ENCODE assay signal across 8 cellular contexts in genomic region chr3:184513276-184514150, GRCh38. TPM values are rescaled to one million over a fixed set of nuclear protein-coding genes. Genes with fewer than 3 reads are reported as not detected.
DNase-seq lines count a peak whose midpoint lies in the region; TF ChIP-seq lines count a peak whose summit lies in the region.

No MANE protein-coding gene starts in this region.

- H3K4me2 ChIP-seq in H9 (ENCODE audit: insufficient read depth, insufficient read length, low read length) (peak overlapping the region; percentile 59), osteoblast (ENCODE audit: insufficient read depth, low read length) (peak overlapping the region; percentile 80)

- H3K36me3 Mint-ChIP-seq in H9 (ENCODE audit: insufficient read depth in 1 of 3, low read depth in 3 of 3): peaks cover 0 to 12% (median 3%) of the 10 kb centered on the region in 3 experiments; a peak in 5 of 7 replicates
- no peaks in the 10 kb centered on the region for H3K36me3 Mint-ChIP-seq in activated naive CD4-positive, alpha-beta T cell treated with anti-CD3 and anti-CD28 coated beads, Interleukin-2, amount 50 U/mL, for 24 hours

- H3K4me3 Mint-ChIP-seq in H9: peak overlapping the region; percentile 50 to 77
- peak overlapping the region; percentile 74 for H3K4me3 Mint-ChIP-seq in activated naive CD4-positive, alpha-beta T cell treated with anti-CD3 and anti-CD28 coated beads, Interleukin-2, amount 50 U/mL, for 24 hours

- H3K4me1 ChIP-seq in H9 (ENCODE audit: insufficient read depth, low read length) (peaks cover 5% of the 10 kb centered on the region; the same call in 1 of the 2 replicates), osteoblast (ENCODE audit: insufficient read depth, low read length) (peaks cover 5% of the 10 kb centered on the region), suprapubic skin (peaks cover 12% of the 10 kb centered on the region)

- H2BK120ac ChIP-seq in H9 (ENCODE audit: low read depth, low read length, poor library complexity, severe bottlenecking): no peak overlapping the region

- WGBS in H9 (ENCODE audit: extremely low coverage, insufficient read length, low lambda C conversion rate): no CpG with 5 or more reads among the region's 69 CpGs
- 8% methylated on average over 24 of the region's 69 CpGs for WGBS in suprapubic skin

- no peak overlapping the region for H3K9ac ChIP-seq in H9 (ENCODE audit: extremely low read depth, insufficient read length, low read length)
- H3K9ac ChIP-seq in SK-N-MC (ENCODE audit: insufficient read length): peak overlapping the region; percentile 34

- intact Hi-C loops in head of caudate nucleus (cut with DNase I): loop anchor here (10.0 kb wide), 2 partner anchors 99 to 139 kb away; partner anchors contain the start of gene THPO

- no peak overlapping the region for H3K4ac ChIP-seq in H9 (ENCODE audit: low read depth, low read length)

- no peak overlapping the region for H4K5ac ChIP-seq in H9 (ENCODE audit: insufficient read length, low read depth, low read length)

- peaks cover 6% of the 10 kb centered on the region for H3K23me2 ChIP-seq in H9 (ENCODE audit: insufficient read length, low read depth, low read length, poor library complexity, severe bottlenecking)

- peaks cover 9% of the 10 kb centered on the region for H3K27me3 ChIP-seq in H9 (ENCODE audit: insufficient read depth, low read length)
- peaks cover 80% of the 10 kb centered on the region for H3K27me3 ChIP-seq in osteoblast (ENCODE audit: insufficient read depth, low read length)
- H3K27me3 ChIP-seq in suprapubic skin: peaks cover 25% of the 10 kb centered on the region

- no peak overlapping the region for H2BK15ac ChIP-seq in H9 (ENCODE audit: low read depth, low read length)

- no peak overlapping the region for H3K27ac Mint-ChIP-seq in H9
- no peak overlapping the region for H3K27ac Mint-ChIP-seq in activated naive CD4-positive, alpha-beta T cell treated with anti-CD3 and anti-CD28 coated beads, Interleukin-2, amount 50 U/mL, for 24 hours

- H2AFZ ChIP-seq in H9 (ENCODE audit: low read length): no peak overlapping the region
- peak overlapping the region; percentile 80 for H2AFZ ChIP-seq in osteoblast (ENCODE audit: low read length)

- H2BK20ac ChIP-seq in H9 (ENCODE audit: low read depth, low read length, poor library complexity, severe bottlenecking): no peak overlapping the region

- no peak overlapping the region for H4K91ac ChIP-seq in H9 (ENCODE audit: insufficient read length, low read depth, low read length)

- H2BK5ac ChIP-seq in H9 (ENCODE audit: insufficient read length, low read length): no peak overlapping the region

- H4K20me1 ChIP-seq in H9 (ENCODE audit: control insufficient read depth, insufficient read depth, insufficient read length) (no peaks in the 10 kb centered on the region), osteoblast (ENCODE audit: insufficient read depth, low read length) (no peaks in the 10 kb centered on the region)

- no peak overlapping the region for H3T11ph ChIP-seq in H9 (ENCODE audit: low read length)

- no peak overlapping the region for H3K18ac ChIP-seq in H9 (ENCODE audit: insufficient read length, low read depth, low read length)

- no peak overlapping the region for H2BK12ac ChIP-seq in H9 (ENCODE audit: insufficient read length, low read depth, low read length)

- H3K27ac ChIP-seq in H9 (ENCODE audit: insufficient read length, low read depth, low read length): no peak overlapping the region
- H3K27ac ChIP-seq in SK-N-MC: no peak overlapping the region
- no peak overlapping the region for H3K27ac ChIP-seq in osteoblast (ENCODE audit: low read depth, low read length)
- H3K27ac ChIP-seq in suprapubic skin: no peak overlapping the region

- TF ChIP-seq CTCF in H9 (conservative IDR thresholded peaks at IDR 0.05) (peak; percentile 96), osteoblast (IDR thresholded peaks at IDR 0.05; ENCODE audit: extremely low read depth, low read depth, low read length) (peak; percentile 72), suprapubic skin (IDR thresholded peaks at IDR 0.05) (peak; percentile 79 to 81)

- H3K9me3 ChIP-seq in H9 (ENCODE audit: control insufficient read depth, low read depth, low read length) (no peaks in the 10 kb centered on the region), SK-N-MC (ENCODE audit: low read depth, low read length) (no peaks in the 10 kb centered on the region), osteoblast (ENCODE audit: low read depth, low read length) (no peaks in the 10 kb centered on the region), suprapubic skin (no peaks in the 10 kb centered on the region)

- TF ChIP-seq POLR2A in suprapubic skin (IDR thresholded peaks at IDR 0.05): no peak

- no peaks in the 10 kb centered on the region for H3K36me3 ChIP-seq in SK-N-MC (ENCODE audit: insufficient read depth, low read length)
- no peaks in the 10 kb centered on the region for H3K36me3 ChIP-seq in osteoblast (ENCODE audit: insufficient read depth, low read length)
- no peaks in the 10 kb centered on the region for H3K36me3 ChIP-seq in suprapubic skin

- H2AK5ac ChIP-seq in H9 (ENCODE audit: insufficient read length, low read length): no peak overlapping the region

- no peak overlapping the region for H3K23ac ChIP-seq in H9 (ENCODE audit: insufficient read length, low read depth, low read length)

- H3K27me3 Mint-ChIP-seq in H9 (ENCODE audit: low read depth): peaks cover 62% of the 10 kb centered on the region
- H3K27me3 Mint-ChIP-seq in activated naive CD4-positive, alpha-beta T cell treated with anti-CD3 and anti-CD28 coated beads, Interleukin-2, amount 50 U/mL, for 24 hours: peaks cover 49% of the 10 kb centered on the region

- no peak for TF ChIP-seq EP300 in suprapubic skin (IDR thresholded peaks at IDR 0.05)

- no peak overlapping the region; the same call in 1 of the 2 replicates for H3K14ac ChIP-seq in H9 (ENCODE audit: insufficient read depth, low read length)

- H3K79me2 ChIP-seq in H9 (ENCODE audit: insufficient read depth, low read length) (no peaks in the 10 kb centered on the region), osteoblast (ENCODE audit: insufficient read depth, low read length) (no peaks in the 10 kb centered on the region)

- peaks cover 12 to 13% of the 10 kb centered on the region in 2 experiments for H3K9me3 Mint-ChIP-seq in H9
- H3K9me3 Mint-ChIP-seq in activated naive CD4-positive, alpha-beta T cell treated with anti-CD3 and anti-CD28 coated beads, Interleukin-2, amount 50 U/mL, for 24 hours: no peaks in the 10 kb centered on the region

- no peak overlapping the region for H4K8ac ChIP-seq in H9 (replicated peaks; ENCODE audit: insufficient read length, low read depth, low read length)

- DNase-seq in DMS114 treated with DMSO at 0.1 percent for 48 hours (lab: John Stamatoyannopoulos, UW; ENCODE audit: unreplicated experiment) (peak; percentile 61), H9 (peak; percentile 91), MV-4-11 (lab: John Stamatoyannopoulos, UW) (peak; percentile 68), SK-N-MC (ENCODE audit: low read depth, low spot score) (peak; percentile 61), head of caudate nucleus (peak; percentile 69 to 93 (median 86)), osteoblast (ENCODE audit: insufficient read length, low spot score, missing footprints) (peak; percentile 96), suprapubic skin (ENCODE audit: low spot score in 2 of 2) (peak; percentile 92 to 93)

- no peaks in the 10 kb centered on the region for H3K79me1 ChIP-seq in H9 (ENCODE audit: insufficient read depth, low read depth, low read length, poor library complexity, severe bottlenecking)

- peak overlapping the region; percentile 80 for H3K4me3 ChIP-seq in SK-N-MC
- peak overlapping the region; percentile 64 for H3K4me3 ChIP-seq in osteoblast (ENCODE audit: insufficient read depth, low read length)
- H3K4me3 ChIP-seq in suprapubic skin: peak overlapping the region; percentile 55

- no peak overlapping the region for H3K56ac ChIP-seq in H9 (ENCODE audit: insufficient read length, low read depth, low read length)

- H3K4me1 Mint-ChIP-seq in H9: peaks cover 26% of the 10 kb centered on the region in 2 experiments
- peaks cover 5% of the 10 kb centered on the region for H3K4me1 Mint-ChIP-seq in activated naive CD4-positive, alpha-beta T cell treated with anti-CD3 and anti-CD28 coated beads, Interleukin-2, amount 50 U/mL, for 24 hours

RNA-seq across cellular contexts. Expression of gene EPHB3, which starts 48.1 kb away (rescaled TPM):
- total RNA-seq in H9 (2021) (0.59 and 1.0 TPM in 2 replicates), osteoblast (3.6 and 4.1 TPM in 2 replicates), suprapubic skin (100 to 1,000 TPM in 2 of 4 donors, 10 to 100 TPM in 2; 84.5 to 152 (median 108) TPM)

Comparison
In these comparisons a context has a peak if more than half of its experiments do, and no peak if none do; other contexts are left out.
1. RNA of gene EPHB3, which starts 48.1 kb away (total RNA-seq): 84.5 to 152 TPM in suprapubic skin; 3.6 to 4.1 TPM in osteoblast and 0.59 to 1.0 TPM in H9; every median in the first group is over 10 times any median in the second.
2. Peak in every context shown above with its lines, with median percentiles within 50 percentile points of each other: DNase-seq, CTCF ChIP-seq and H3K4me3 ChIP-seq.